In genomic region chr11:95152878-95153856, GRCh38 we compare ENCODE assay signal across 1 cellular context.
TF ChIP-seq lines count a peak whose summit lies in the region.

No MANE protein-coding gene starts in this region.

TF ChIP-seq in K562, 482 proteins besides CTCF, POLR2A, EP300 and RAD21 (continued from another document and continues in another):
- 0 out of 2 replicates have a peak, but pooled peaks have one; percentile 60 for TF ChIP-seq ZNF592 (IDR thresholded peaks at IDR 0.05)
- no peak for TF ChIP-seq GTF2F1 (IDR thresholded peaks at IDR 0.05; ENCODE audit: low read depth, low read length)
- peak; percentile 40; the same call in 1 of the 2 replicates for TF ChIP-seq CBX5 (IDR thresholded peaks at IDR 0.05; ENCODE audit: borderline replicate concordance, low read depth)
- TF ChIP-seq BRF1 (IDR thresholded peaks at IDR 0.05; ENCODE audit: borderline replicate concordance, extremely low read depth, insufficient read length): no peak
- TF ChIP-seq HNRNPK (IDR thresholded peaks at IDR 0.05; ENCODE audit: low read depth, low read length, poor library complexity, severe bottlenecking): no peak
- TF ChIP-seq, protein P1, sequence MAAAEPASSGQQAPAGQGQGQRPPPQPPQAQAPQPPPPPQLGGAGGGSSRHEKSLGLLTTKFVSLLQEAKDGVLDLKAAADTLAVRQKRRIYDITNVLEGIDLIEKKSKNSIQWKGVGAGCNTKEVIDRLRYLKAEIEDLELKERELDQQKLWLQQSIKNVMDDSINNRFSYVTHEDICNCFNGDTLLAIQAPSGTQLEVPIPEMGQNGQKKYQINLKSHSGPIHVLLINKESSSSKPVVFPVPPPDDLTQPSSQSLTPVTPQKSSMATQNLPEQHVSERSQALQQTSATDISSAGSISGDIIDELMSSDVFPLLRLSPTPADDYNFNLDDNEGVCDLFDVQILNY (CRISPR knock-in tag; IDR thresholded peaks at IDR 0.05): no peak
- no peak for TF ChIP-seq SMAD1 (IDR thresholded peaks at IDR 0.05; ENCODE audit: low read depth, low read length, partially characterized antibody)
- no peak for TF ChIP-seq SNIP1 (IDR thresholded peaks at IDR 0.05; ENCODE audit: low read depth)
- TF ChIP-seq SMARCA4 (IDR thresholded peaks at IDR 0.05): peak; percentile 98
- no peak for TF ChIP-seq PHF20 (IDR thresholded peaks at IDR 0.05; ENCODE audit: partially characterized antibody)
- TF ChIP-seq HDAC8 (tag; IDR thresholded peaks at IDR 0.05): no peak
- TF ChIP-seq, protein P2, sequence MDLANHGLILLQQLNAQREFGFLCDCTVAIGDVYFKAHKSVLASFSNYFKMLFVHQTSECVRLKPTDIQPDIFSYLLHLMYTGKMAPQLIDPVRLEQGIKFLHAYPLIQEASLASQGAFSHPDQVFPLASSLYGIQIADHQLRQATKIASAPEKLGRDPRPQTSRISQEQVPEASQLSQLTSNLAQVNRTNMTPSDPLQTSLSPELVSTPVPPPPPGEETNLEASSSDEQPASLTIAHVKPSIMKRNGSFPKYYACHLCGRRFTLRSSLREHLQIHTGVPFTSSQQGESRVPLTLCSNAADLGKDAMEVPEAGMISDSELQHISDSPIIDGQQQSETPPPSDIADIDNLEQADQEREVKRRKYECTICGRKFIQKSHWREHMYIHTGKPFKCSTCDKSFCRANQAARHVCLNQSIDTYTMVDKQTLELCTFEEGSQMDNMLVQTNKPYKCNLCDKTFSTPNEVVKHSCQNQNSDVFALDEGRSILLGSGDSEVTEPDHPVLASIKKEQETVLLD (IDR thresholded peaks at IDR 0.05): no peak
- no peak for TF ChIP-seq TFAM (CRISPR knock-in tag; conservative IDR thresholded peaks at IDR 0.05)
- TF ChIP-seq HDAC1 (IDR thresholded peaks at IDR 0.05): peak in 1 of 2 experiments; percentile 80; a peak in 1 of 4 replicates
- TF ChIP-seq ZNF143 (CRISPR knock-in tag; IDR thresholded peaks at IDR 0.05): no peak
- no peak for TF ChIP-seq ZFP1 (CRISPR knock-in tag; IDR thresholded peaks at IDR 0.05)
- no peak for TF ChIP-seq SRSF1 (IDR thresholded peaks at IDR 0.05; ENCODE audit: low read depth, low read length)
- TF ChIP-seq ATF3 (IDR thresholded peaks at IDR 0.05): peak; percentile 58; the same call in 1 of the 2 replicates
- peak; percentile 72; the same call in 1 of the 2 replicates for TF ChIP-seq ATF3 (CRISPR knock-in tag; conservative IDR thresholded peaks at IDR 0.05)
- TF ChIP-seq DNMT1 (IDR thresholded peaks at IDR 0.05): no peak
- peak; percentile 67 for TF ChIP-seq DACH1 (IDR thresholded peaks at IDR 0.05; ENCODE audit: partially characterized antibody)
- TF ChIP-seq RBM34 (IDR thresholded peaks at IDR 0.05; ENCODE audit: borderline replicate concordance, insufficient read depth, low read length): no peak
- no peak for TF ChIP-seq ARID2 (IDR thresholded peaks at IDR 0.05)
- peak; percentile 98 for TF ChIP-seq DPF2 (IDR thresholded peaks at IDR 0.05)
- TF ChIP-seq, protein P3, sequence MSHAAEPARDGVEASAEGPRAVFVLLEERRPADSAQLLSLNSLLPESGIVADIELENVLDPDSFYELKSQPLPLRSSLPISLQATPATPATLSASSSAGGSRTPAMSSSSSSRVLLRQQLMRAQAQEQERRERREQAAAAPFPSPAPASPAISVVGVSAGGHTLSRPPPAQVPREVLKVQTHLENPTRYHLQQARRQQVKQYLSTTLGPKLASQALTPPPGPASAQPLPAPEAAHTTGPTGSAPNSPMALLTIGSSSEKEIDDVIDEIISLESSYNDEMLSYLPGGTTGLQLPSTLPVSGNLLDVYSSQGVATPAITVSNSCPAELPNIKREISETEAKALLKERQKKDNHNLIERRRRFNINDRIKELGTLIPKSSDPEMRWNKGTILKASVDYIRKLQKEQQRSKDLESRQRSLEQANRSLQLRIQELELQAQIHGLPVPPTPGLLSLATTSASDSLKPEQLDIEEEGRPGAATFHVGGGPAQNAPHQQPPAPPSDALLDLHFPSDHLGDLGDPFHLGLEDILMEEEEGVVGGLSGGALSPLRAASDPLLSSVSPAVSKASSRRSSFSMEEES (CRISPR knock-in tag; IDR thresholded peaks at IDR 0.05): no peak
- TF ChIP-seq E2F6 (IDR thresholded peaks at IDR 0.05; ENCODE audit: borderline replicate concordance in 1 of 2, extremely low read depth in 1 of 2, insufficient read depth in 1 of 2, insufficient read length in 1 of 2, low read depth in 1 of 2, low read length in 1 of 2, poor library complexity in 1 of 2, severe bottlenecking in 1 of 2): no peak
- TF ChIP-seq ERF (CRISPR knock-in tag; IDR thresholded peaks at IDR 0.05): no peak
- TF ChIP-seq MAFK (IDR thresholded peaks at IDR 0.05; ENCODE audit: low read length): peak; percentile 45; the same call in 1 of the 2 replicates
- no peak for TF ChIP-seq ZFP30 (CRISPR knock-in tag; IDR thresholded peaks at IDR 0.05; ENCODE audit: borderline replicate concordance)
- TF ChIP-seq ZNF518B (CRISPR knock-in tag; IDR thresholded peaks at IDR 0.05): no peak
- peak; percentile 84 for TF ChIP-seq LCOR (CRISPR knock-in tag; IDR thresholded peaks at IDR 0.05)
- peak; percentile 96 for TF ChIP-seq TARDBP (IDR thresholded peaks at IDR 0.05)
- TF ChIP-seq, protein P4, sequence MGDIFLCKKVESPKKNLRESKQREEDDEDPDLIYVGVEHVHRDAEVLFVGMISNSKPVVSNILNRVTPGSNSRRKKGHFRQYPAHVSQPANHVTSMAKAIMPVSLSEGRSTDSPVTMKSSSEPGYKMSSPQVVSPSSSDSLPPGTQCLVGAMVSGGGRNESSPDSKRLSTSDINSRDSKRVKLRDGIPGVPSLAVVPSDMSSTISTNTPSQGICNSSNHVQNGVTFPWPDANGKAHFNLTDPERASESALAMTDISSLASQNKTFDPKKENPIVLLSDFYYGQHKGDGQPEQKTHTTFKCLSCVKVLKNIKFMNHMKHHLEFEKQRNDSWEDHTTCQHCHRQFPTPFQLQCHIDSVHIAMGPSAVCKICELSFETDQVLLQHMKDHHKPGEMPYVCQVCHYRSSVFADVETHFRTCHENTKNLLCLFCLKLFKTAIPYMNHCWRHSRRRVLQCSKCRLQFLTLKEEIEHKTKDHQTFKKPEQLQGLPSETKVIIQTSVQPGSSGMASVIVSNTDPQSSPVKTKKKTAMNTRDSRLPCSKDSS (IDR thresholded peaks at IDR 0.05; ENCODE audit: low read depth, partially characterized antibody): no peak
- peak in 1 of 2 experiments; percentile 98; a peak in 2 of 4 replicates for TF ChIP-seq ZMIZ1 (IDR thresholded peaks at IDR 0.05; ENCODE audit: low read depth in 2 of 2, low read length in 2 of 2)
- TF ChIP-seq XRCC4 (IDR thresholded peaks at IDR 0.05; ENCODE audit: extremely low read depth, insufficient read depth, insufficient read length): no peak
- TF ChIP-seq POLR2G (IDR thresholded peaks at IDR 0.05; ENCODE audit: low read depth, low read length): no peak
- TF ChIP-seq BRD4 (IDR thresholded peaks at IDR 0.05): no peak
- TF ChIP-seq THRAP3 (IDR thresholded peaks at IDR 0.05; ENCODE audit: borderline replicate concordance): no peak
- TF ChIP-seq, protein P5, sequence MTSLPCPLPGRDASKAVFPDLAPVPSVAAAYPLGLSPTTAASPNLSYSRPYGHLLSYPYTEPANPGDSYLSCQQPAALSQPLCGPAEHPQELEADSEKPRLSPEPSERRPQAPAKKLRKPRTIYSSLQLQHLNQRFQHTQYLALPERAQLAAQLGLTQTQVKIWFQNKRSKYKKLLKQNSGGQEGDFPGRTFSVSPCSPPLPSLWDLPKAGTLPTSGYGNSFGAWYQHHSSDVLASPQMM (CRISPR knock-in tag; IDR thresholded peaks at IDR 0.05): no peak
- TF ChIP-seq ZNF707 (CRISPR knock-in tag; conservative IDR thresholded peaks at IDR 0.05): no peak
- no peak for TF ChIP-seq ZBTB43 (CRISPR knock-in tag; IDR thresholded peaks at IDR 0.05)
- TF ChIP-seq ZNF232 (CRISPR knock-in tag; IDR thresholded peaks at IDR 0.05): no peak
- TF ChIP-seq ASH1L (IDR thresholded peaks at IDR 0.05; ENCODE audit: borderline replicate concordance, low read depth, partially characterized antibody): no peak
